ENCODE assay signal across 9 cellular contexts in genomic region chr3:151328298-151329036, GRCh38. TPM values are rescaled to one million over a fixed set of nuclear protein-coding genes. Genes with fewer than 3 reads are reported as not detected.
DNase-seq lines count a peak whose midpoint lies in the region; ATAC-seq and TF ChIP-seq lines count a peak whose summit lies in the region.
"Had no signal": no experiment of that assay in that cellular context is flagged by ENCODE, and none has a peak within 500 bp of the region (broad histone marks: within the 10 kb centered on the region; RNA-seq: fewer than 3 reads in every experiment).

No MANE protein-coding gene starts in this region.

- no peaks in the 10 kb centered on the region for H3K9me3 Mint-ChIP-seq in activated naive CD4-positive, alpha-beta T cell treated with anti-CD3 and anti-CD28 coated beads, Interleukin-2, amount 50 U/mL, for 72 hours

- peak; percentile 11 for DNase-seq in AG08395 (ENCODE audit: low spot score)
- peak; percentile 49 to 65 for DNase-seq in HL-60 (ENCODE audit: low read depth in 1 of 2, low spot score in 1 of 2)
- DNase-seq in activated naive CD4-positive, alpha-beta T cell treated with anti-CD3 and anti-CD28 coated beads, Interleukin-2, amount 50 U/mL, for 72 hours (ENCODE audit: low spot score in 2 of 2): no peak
- peak; percentile 35 for DNase-seq in kidney glomerular epithelial cell (lab: John Stamatoyannopoulos, UW)
- no peak for DNase-seq in NCI-H2171 (lab: John Stamatoyannopoulos, UW)
- no peak for DNase-seq in ascending aorta (ENCODE audit: low spot score in 2 of 2)
- no peak for DNase-seq in T-helper 9 cell

- peak; percentile 79 to 89 for ATAC-seq in activated naive CD4-positive, alpha-beta T cell treated with anti-CD3 and anti-CD28 coated beads, Interleukin-2, amount 50 U/mL, for 72 hours
- no peak for ATAC-seq in GM18498 (IDR thresholded peaks at IDR 0.05; ENCODE audit: unreplicated experiment)

- no peak overlapping the region for H3K27ac Mint-ChIP-seq in activated naive CD4-positive, alpha-beta T cell treated with anti-CD3 and anti-CD28 coated beads, Interleukin-2, amount 50 U/mL, for 72 hours

- intact Hi-C loops in ascending aorta (cut with DNase I): no loop called here

- H3K36me3 ChIP-seq in ascending aorta: no peaks in the 10 kb centered on the region

- no peak for TF ChIP-seq CTCF in HL-60 (IDR thresholded peaks at IDR 0.05; ENCODE audit: insufficient read depth, low read length)
- no peak for TF ChIP-seq CTCF in ascending aorta (IDR thresholded peaks at IDR 0.05)

- H3K4me3 ChIP-seq in HL-60 (replicated peaks; ENCODE audit: insufficient read depth, low read length) (peak overlapping the region; percentile 44), ascending aorta (peak overlapping the region in 1 of 2 donors; percentile 33)
- H3K4me3 ChIP-seq: lung had no signal

- H3K36me3 Mint-ChIP-seq in activated naive CD4-positive, alpha-beta T cell treated with anti-CD3 and anti-CD28 coated beads, Interleukin-2, amount 50 U/mL, for 72 hours: no peaks in the 10 kb centered on the region

- H3K27me3 ChIP-seq in HL-60 (ENCODE audit: insufficient read depth, poor library complexity, severe bottlenecking): no peaks in the 10 kb centered on the region
- no peaks in the 10 kb centered on the region for H3K27me3 ChIP-seq in ascending aorta

- H3K9me3 ChIP-seq in ascending aorta: no peaks in the 10 kb centered on the region

- H3K27ac ChIP-seq in HL-60 (replicated peaks): peak overlapping the region; percentile 72
- H3K27ac ChIP-seq in ascending aorta: no peak overlapping the region

- H3K4me1 ChIP-seq in ascending aorta: no peaks in the 10 kb centered on the region

RNA-seq across cellular contexts. Expression of gene P2RY13, which starts 0.9 kb away (rescaled TPM):
- total RNA-seq in activated naive CD4-positive, alpha-beta T cell treated with anti-CD3 and anti-CD28 coated beads, Interleukin-2, amount 50 U/mL, for 72 hours: not detected
- 0.75 TPM for total RNA-seq in ascending aorta

RNA-seq across cellular contexts. Expression of gene GPR87, which starts 11.8 kb away (rescaled TPM):
- total RNA-seq in activated naive CD4-positive, alpha-beta T cell treated with anti-CD3 and anti-CD28 coated beads, Interleukin-2, amount 50 U/mL, for 72 hours: 1 to 10 TPM in 1 of 2 donors, under 1 TPM in 1; 0.97 to 1.3 TPM
- not detected for total RNA-seq in ascending aorta

RNA-seq across cellular contexts. Expression of gene P2RY14, which starts 50.1 kb away (rescaled TPM):
- under 1 TPM; 0.14 to 0.68 TPM for total RNA-seq in activated naive CD4-positive, alpha-beta T cell treated with anti-CD3 and anti-CD28 coated beads, Interleukin-2, amount 50 U/mL, for 72 hours
- 2.7 TPM for total RNA-seq in ascending aorta

RNA-seq across cellular contexts. Expression of gene P2RY12, which starts 56.1 kb away (rescaled TPM):
- not detected for total RNA-seq in activated naive CD4-positive, alpha-beta T cell treated with anti-CD3 and anti-CD28 coated beads, Interleukin-2, amount 50 U/mL, for 72 hours
- total RNA-seq in ascending aorta: not detected

Comparison
In these comparisons a context has a peak if more than half of its experiments do, and no peak if none do; other contexts are left out.
1. DNase-seq: peak in AG08395 (single experiment), HL-60 (2 of 2) and kidney glomerular epithelial cell (single experiment); none in activated naive CD4-positive, alpha-beta T cell treated with anti-CD3 and anti-CD28 coated beads, Interleukin-2, amount 50 U/mL, for 72 hours (0 of 2), NCI-H2171 (single experiment), ascending aorta (0 of 2) and T-helper 9 cell (single experiment).